1 cellular context compared by ENCODE assay signal in the genomic region with DNA sequence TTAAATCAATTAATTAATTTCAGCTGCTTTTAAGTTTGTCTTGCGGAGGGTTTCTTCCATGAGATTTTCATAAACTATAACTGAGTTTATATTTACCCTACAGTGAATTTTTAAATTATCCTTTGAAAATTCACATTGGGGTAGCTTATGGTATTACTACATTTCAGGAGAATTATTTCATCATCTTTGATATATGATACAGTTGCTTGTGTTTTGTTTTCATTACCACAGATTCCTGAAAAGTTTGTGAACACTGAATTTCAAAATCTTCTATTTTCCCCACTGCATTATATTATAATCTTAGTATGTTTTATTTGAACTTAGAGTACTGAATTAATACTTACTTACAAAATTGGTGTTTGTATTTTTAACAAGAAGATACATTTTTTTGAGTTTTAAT.
TF ChIP-seq lines count a peak whose summit lies in the region.

No MANE protein-coding gene starts in this region.

TF ChIP-seq in GM23338, 12 proteins besides CTCF, POLR2A, EP300 and RAD21 (continued from another document):
- TF ChIP-seq, protein P1, sequence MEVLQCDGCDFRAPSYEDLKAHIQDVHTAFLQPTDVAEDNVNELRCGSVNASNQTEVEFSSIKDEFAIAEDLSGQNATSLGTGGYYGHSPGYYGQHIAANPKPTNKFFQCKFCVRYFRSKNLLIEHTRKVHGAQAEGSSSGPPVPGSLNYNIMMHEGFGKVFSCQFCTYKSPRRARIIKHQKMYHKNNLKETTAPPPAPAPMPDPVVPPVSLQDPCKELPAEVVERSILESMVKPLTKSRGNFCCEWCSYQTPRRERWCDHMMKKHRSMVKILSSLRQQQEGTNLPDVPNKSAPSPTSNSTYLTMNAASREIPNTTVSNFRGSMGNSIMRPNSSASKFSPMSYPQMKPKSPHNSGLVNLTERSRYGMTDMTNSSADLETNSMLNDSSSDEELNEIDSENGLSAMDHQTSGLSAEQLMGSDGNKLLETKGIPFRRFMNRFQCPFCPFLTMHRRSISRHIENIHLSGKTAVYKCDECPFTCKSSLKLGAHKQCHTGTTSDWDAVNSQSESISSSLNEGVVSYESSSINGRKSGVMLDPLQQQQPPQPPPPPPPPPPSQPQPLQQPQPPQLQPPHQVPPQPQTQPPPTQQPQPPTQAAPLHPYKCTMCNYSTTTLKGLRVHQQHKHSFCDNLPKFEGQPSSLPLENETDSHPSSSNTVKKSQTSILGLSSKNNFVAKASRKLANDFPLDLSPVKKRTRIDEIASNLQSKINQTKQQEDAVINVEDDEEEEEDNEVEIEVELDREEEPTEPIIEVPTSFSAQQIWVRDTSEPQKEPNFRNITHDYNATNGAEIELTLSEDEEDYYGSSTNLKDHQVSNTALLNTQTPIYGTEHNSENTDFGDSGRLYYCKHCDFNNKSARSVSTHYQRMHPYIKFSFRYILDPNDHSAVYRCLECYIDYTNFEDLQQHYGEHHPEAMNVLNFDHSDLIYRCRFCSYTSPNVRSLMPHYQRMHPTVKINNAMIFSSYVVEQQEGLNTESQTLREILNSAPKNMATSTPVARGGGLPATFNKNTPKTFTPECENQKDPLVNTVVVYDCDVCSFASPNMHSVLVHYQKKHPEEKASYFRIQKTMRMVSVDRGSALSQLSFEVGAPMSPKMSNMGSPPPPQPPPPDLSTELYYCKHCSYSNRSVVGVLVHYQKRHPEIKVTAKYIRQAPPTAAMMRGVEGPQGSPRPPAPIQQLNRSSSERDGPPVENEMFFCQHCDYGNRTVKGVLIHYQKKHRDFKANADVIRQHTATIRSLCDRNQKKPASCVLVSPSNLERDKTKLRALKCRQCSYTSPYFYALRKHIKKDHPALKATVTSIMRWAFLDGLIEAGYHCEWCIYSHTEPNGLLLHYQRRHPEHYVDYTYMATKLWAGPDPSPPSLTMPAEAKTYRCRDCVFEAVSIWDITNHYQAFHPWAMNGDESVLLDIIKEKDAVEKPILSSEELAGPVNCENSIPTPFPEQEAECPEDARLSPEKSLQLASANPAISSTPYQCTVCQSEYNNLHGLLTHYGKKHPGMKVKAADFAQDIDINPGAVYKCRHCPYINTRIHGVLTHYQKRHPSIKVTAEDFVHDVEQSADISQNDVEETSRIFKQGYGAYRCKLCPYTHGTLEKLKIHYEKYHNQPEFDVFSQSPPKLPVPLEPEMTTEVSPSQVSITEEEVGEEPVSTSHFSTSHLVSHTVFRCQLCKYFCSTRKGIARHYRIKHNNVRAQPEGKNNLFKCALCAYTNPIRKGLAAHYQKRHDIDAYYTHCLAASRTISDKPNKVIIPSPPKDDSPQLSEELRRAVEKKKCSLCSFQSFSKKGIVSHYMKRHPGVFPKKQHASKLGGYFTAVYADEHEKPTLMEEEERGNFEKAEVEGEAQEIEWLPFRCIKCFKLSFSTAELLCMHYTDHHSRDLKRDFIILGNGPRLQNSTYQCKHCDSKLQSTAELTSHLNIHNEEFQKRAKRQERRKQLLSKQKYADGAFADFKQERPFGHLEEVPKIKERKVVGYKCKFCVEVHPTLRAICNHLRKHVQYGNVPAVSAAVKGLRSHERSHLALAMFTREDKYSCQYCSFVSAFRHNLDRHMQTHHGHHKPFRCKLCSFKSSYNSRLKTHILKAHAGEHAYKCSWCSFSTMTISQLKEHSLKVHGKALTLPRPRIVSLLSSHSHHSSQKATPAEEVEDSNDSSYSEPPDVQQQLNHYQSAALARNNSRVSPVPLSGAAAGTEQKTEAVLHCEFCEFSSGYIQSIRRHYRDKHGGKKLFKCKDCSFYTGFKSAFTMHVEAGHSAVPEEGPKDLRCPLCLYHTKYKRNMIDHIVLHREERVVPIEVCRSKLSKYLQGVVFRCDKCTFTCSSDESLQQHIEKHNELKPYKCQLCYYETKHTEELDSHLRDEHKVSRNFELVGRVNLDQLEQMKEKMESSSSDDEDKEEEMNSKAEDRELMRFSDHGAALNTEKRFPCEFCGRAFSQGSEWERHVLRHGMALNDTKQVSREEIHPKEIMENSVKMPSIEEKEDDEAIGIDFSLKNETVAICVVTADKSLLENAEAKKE (CRISPR knock-in tag; IDR thresholded peaks at IDR 0.05): no peak
- TF ChIP-seq, protein P2, sequence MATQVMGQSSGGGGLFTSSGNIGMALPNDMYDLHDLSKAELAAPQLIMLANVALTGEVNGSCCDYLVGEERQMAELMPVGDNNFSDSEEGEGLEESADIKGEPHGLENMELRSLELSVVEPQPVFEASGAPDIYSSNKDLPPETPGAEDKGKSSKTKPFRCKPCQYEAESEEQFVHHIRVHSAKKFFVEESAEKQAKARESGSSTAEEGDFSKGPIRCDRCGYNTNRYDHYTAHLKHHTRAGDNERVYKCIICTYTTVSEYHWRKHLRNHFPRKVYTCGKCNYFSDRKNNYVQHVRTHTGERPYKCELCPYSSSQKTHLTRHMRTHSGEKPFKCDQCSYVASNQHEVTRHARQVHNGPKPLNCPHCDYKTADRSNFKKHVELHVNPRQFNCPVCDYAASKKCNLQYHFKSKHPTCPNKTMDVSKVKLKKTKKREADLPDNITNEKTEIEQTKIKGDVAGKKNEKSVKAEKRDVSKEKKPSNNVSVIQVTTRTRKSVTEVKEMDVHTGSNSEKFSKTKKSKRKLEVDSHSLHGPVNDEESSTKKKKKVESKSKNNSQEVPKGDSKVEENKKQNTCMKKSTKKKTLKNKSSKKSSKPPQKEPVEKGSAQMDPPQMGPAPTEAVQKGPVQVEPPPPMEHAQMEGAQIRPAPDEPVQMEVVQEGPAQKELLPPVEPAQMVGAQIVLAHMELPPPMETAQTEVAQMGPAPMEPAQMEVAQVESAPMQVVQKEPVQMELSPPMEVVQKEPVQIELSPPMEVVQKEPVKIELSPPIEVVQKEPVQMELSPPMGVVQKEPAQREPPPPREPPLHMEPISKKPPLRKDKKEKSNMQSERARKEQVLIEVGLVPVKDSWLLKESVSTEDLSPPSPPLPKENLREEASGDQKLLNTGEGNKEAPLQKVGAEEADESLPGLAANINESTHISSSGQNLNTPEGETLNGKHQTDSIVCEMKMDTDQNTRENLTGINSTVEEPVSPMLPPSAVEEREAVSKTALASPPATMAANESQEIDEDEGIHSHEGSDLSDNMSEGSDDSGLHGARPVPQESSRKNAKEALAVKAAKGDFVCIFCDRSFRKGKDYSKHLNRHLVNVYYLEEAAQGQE (IDR thresholded peaks at IDR 0.05; ENCODE audit: unreplicated experiment): no peak
- no peak for TF ChIP-seq STAT1 (IDR thresholded peaks at IDR 0.05; ENCODE audit: unreplicated experiment)
- no peak for TF ChIP-seq ZNF114 (CRISPR knock-in tag; IDR thresholded peaks at IDR 0.05)
- no peak for TF ChIP-seq NANOG (IDR thresholded peaks at IDR 0.05; ENCODE audit: borderline replicate concordance)
